In genomic region chr9:88388203-88388885, GRCh38 we compare ENCODE assay signal across 1 cellular context.
TF ChIP-seq lines count a peak whose summit lies in the region.

SPIN1 (plus strand) TSS chr9:88388444; CDS start chr9:88426540, 38,096 bp downstream.

TF ChIP-seq in GM12878, 131 proteins besides CTCF, POLR2A, EP300 and RAD21 (continued from another document and continues in another):
- TF ChIP-seq NKRF (conservative IDR thresholded peaks at IDR 0.05) (peak; percentile 73), BCLAF1 (IDR thresholded peaks at IDR 0.05) (no peak), LARP7 (IDR thresholded peaks at IDR 0.05) (peak; percentile 82), EGR1 (IDR thresholded peaks at IDR 0.05; ENCODE audit: borderline replicate concordance in 1 of 2, low read depth in 2 of 2, low read length in 2 of 2) (peak in 1 of 2 experiments; percentile 78; a peak in 2 of 3 replicates), HDAC6 (IDR thresholded peaks at IDR 0.05; ENCODE audit: unreplicated experiment) (no peak), RFX5 (IDR thresholded peaks at IDR 0.05; ENCODE audit: low read depth, low read length) (no peak), FOS (IDR thresholded peaks at IDR 0.05; ENCODE audit: borderline replicate concordance, extremely low read depth, insufficient read length) (no peak), SMAD5 (IDR thresholded peaks at IDR 0.05; ENCODE audit: low read depth) (no peak), ZNF274 (IDR thresholded peaks at IDR 0.05; ENCODE audit: insufficient read depth, insufficient read length) (no peak), IRF3 (IDR thresholded peaks at IDR 0.05) (no peak), POU2F2 (IDR thresholded peaks at IDR 0.05; ENCODE audit: borderline replicate concordance, low read depth, low read length) (no peak), CHD1 (IDR thresholded peaks at IDR 0.05; ENCODE audit: low read depth, low read length) (no peak), KLF5 (IDR thresholded peaks at IDR 0.05; ENCODE audit: partially characterized antibody) (no peak), GABPA (IDR thresholded peaks at IDR 0.05; ENCODE audit: low read depth) (no peak), SRF (IDR thresholded peaks at IDR 0.05; ENCODE audit: low read depth in 2 of 2, low read length in 2 of 2) (0 out of 4 replicates have a peak, but pooled peaks of 1 of the 2 experiments have one; percentile 32), E4F1 (IDR thresholded peaks at IDR 0.05; ENCODE audit: borderline replicate concordance, partially characterized antibody) (no peak), ZNF217 (IDR thresholded peaks at IDR 0.05) (no peak), ASH2L (IDR thresholded peaks at IDR 0.05; ENCODE audit: borderline replicate concordance, low read depth) (no peak), NFYA (IDR thresholded peaks at IDR 0.05; ENCODE audit: borderline replicate concordance, low read depth, low read length) (no peak), ZNF24 (IDR thresholded peaks at IDR 0.05) (no peak), JUND (IDR thresholded peaks at IDR 0.05; ENCODE audit: low read depth, low read length) (no peak), CHD2 (IDR thresholded peaks at IDR 0.05; ENCODE audit: borderline replicate concordance, low read depth, low read length) (peak; percentile 26; the same call in 1 of the 2 replicates), CUX1 (IDR thresholded peaks at IDR 0.05; ENCODE audit: insufficient replicate concordance, low read depth, low read length) (no peak), MEF2A (IDR thresholded peaks at IDR 0.05; ENCODE audit: insufficient read depth, low read depth, low read length) (no peak), YY1 (IDR thresholded peaks at IDR 0.05; ENCODE audit: low read depth, low read length) (peak; percentile 77; the same call in 1 of the 2 replicates), BACH1 (IDR thresholded peaks at IDR 0.05; ENCODE audit: borderline replicate concordance) (peak; percentile 90), TAF1 (IDR thresholded peaks at IDR 0.05; ENCODE audit: borderline replicate concordance, low read depth, low read length) (no peak), NFXL1 (IDR thresholded peaks at IDR 0.05; ENCODE audit: borderline replicate concordance) (no peak), KDM1A (IDR thresholded peaks at IDR 0.05; ENCODE audit: borderline replicate concordance) (no peak), CBFB (IDR thresholded peaks at IDR 0.05; ENCODE audit: low read depth) (no peak), TCF3 (IDR thresholded peaks at IDR 0.05; ENCODE audit: borderline replicate concordance, insufficient read depth, low read depth, low read length) (0 out of 2 replicates have a peak, but pooled peaks have one; percentile 29), SUZ12 (IDR thresholded peaks at IDR 0.05; ENCODE audit: unreplicated experiment) (no peak), RB1 (IDR thresholded peaks at IDR 0.05; ENCODE audit: borderline replicate concordance) (peak; percentile 70; the same call in 1 of the 2 replicates), PKNOX1 (IDR thresholded peaks at IDR 0.05) (no peak), ZNF687 (IDR thresholded peaks at IDR 0.05) (peak; percentile 52; the same call in 1 of the 2 replicates), JUNB (IDR thresholded peaks at IDR 0.05) (no peak), CBX3 (IDR thresholded peaks at IDR 0.05; ENCODE audit: borderline replicate concordance, low read depth) (no peak)
- TF ChIP-seq, protein P1, sequence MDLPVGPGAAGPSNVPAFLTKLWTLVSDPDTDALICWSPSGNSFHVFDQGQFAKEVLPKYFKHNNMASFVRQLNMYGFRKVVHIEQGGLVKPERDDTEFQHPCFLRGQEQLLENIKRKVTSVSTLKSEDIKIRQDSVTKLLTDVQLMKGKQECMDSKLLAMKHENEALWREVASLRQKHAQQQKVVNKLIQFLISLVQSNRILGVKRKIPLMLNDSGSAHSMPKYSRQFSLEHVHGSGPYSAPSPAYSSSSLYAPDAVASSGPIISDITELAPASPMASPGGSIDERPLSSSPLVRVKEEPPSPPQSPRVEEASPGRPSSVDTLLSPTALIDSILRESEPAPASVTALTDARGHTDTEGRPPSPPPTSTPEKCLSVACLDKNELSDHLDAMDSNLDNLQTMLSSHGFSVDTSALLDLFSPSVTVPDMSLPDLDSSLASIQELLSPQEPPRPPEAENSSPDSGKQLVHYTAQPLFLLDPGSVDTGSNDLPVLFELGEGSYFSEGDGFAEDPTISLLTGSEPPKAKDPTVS (IDR thresholded peaks at IDR 0.05; ENCODE audit: low read depth, low read length): no peak
